ENCODE assay signal across 26 cellular contexts in genomic region chrX:150185766-150186165, GRCh38.
"Had no signal": no experiment of that assay in that cellular context is flagged by ENCODE, and none has a peak within 500 bp of the region (broad histone marks: within the 10 kb centered on the region; RNA-seq: fewer than 3 reads in every experiment).

No MANE protein-coding gene starts in this region.

- H3K4me2 ChIP-seq: smooth muscle cell had no signal

- H3K9me3 Mint-ChIP-seq: natural killer cell treated with Interleukin-12 subunit alpha and Interleukin-12 subunit beta and Interleukin-15 and Interleukin-18, amount 100 ng/mL, for 72 hours; stimulated activated memory B cell treated with anti-CD40 and anti-IgM and Interleukin-4, amounts not matched to agents 10 μg/mL and 1 μg/mL and 100 μg/mL, for 72 hours; stimulated activated naive CD8-positive, alpha-beta T cell treated with anti-CD3 and anti-CD28 coated beads, Interleukin-15, amount 100 ng/mL, for 72 hours had no signal

- H3K4me3 ChIP-seq: left ventricle myocardium inferior, lung, mucosa of descending colon, ovary, right atrium auricular region, right lobe of liver, smooth muscle cell, tibial nerve, upper lobe of right lung, uterus had no signal

- H3K4me1 Mint-ChIP-seq: immature natural killer cell; stimulated activated memory B cell treated with anti-CD40 and anti-IgM and Interleukin-4, amounts not matched to agents 10 μg/mL and 1 μg/mL and 100 μg/mL, for 72 hours had no signal

- H3K9me3 ChIP-seq: left ventricle myocardium inferior, mucosa of descending colon, ovary, right atrium auricular region, right lobe of liver, tibial nerve, upper lobe of right lung, uterus had no signal

- H3K27me3 ChIP-seq: ovary, right atrium auricular region, right lobe of liver, tibial nerve, upper lobe of right lung, uterus had no signal

- H3K27ac Mint-ChIP-seq: immature natural killer cell; naive thymus-derived CD4-positive, alpha-beta T cell; natural killer cell treated with Interleukin-12 subunit alpha and Interleukin-12 subunit beta and Interleukin-15 and Interleukin-18, amount 100 ng/mL, for 72 hours; stimulated activated memory B cell treated with anti-CD40 and anti-IgM and Interleukin-4, amounts not matched to agents 10 μg/mL and 1 μg/mL and 100 μg/mL, for 72 hours had no signal

- H3K4me1 ChIP-seq: left ventricle myocardium inferior, right atrium auricular region, right lobe of liver, tibial nerve, upper lobe of right lung, uterus had no signal

- H3K4me3 Mint-ChIP-seq: immature natural killer cell; naive thymus-derived CD4-positive, alpha-beta T cell; natural killer cell treated with Interleukin-12 subunit alpha and Interleukin-12 subunit beta and Interleukin-15 and Interleukin-18, amount 100 ng/mL, for 72 hours; stimulated activated memory B cell treated with anti-CD40 and anti-IgM and Interleukin-4, amounts not matched to agents 10 μg/mL and 1 μg/mL and 100 μg/mL, for 72 hours; stimulated activated naive CD8-positive, alpha-beta T cell treated with anti-CD3 and anti-CD28 coated beads, Interleukin-15, amount 100 ng/mL, for 72 hours had no signal

- H3K27me3 Mint-ChIP-seq: progenitor cell of endocrine pancreas; stimulated activated memory B cell treated with anti-CD40 and anti-IgM and Interleukin-4, amounts not matched to agents 10 μg/mL and 1 μg/mL and 100 μg/mL, for 72 hours; stimulated activated naive CD8-positive, alpha-beta T cell treated with anti-CD3 and anti-CD28 coated beads, Interleukin-15, amount 100 ng/mL, for 72 hours had no signal

- H3K36me3 Mint-ChIP-seq: immature natural killer cell; naive thymus-derived CD4-positive, alpha-beta T cell; natural killer cell treated with Interleukin-12 subunit alpha and Interleukin-12 subunit beta and Interleukin-15 and Interleukin-18, amount 100 ng/mL, for 72 hours; stimulated activated memory B cell treated with anti-CD40 and anti-IgM and Interleukin-4, amounts not matched to agents 10 μg/mL and 1 μg/mL and 100 μg/mL, for 72 hours had no signal

- FAIRE-seq: islet of Langerhans, kidney had no signal

- H3K27ac ChIP-seq: left ventricle myocardium inferior, ovary, right atrium auricular region, right lobe of liver, tibial nerve, upper lobe of right lung, uterus had no signal

- H3K36me3 ChIP-seq: left ventricle myocardium inferior, ovary, right atrium auricular region, right lobe of liver, tibial nerve, upper lobe of right lung, uterus had no signal

- DNase-seq: hypothalamus; immature natural killer cell; kidney; left ventricle myocardium inferior; midbrain; mucosa of descending colon; naive thymus-derived CD4-positive, alpha-beta T cell; ovary; right lobe of liver; stimulated activated CD4-positive, alpha-beta T cell treated with anti-CD3 and anti-CD28 coated beads, Interleukin-1b, Interleukin-23, amount 100 ng/mL, for 48 hours; stimulated activated CD4-positive, alpha-beta T cell treated with anti-CD3 and anti-CD28 coated beads, Interleukin-2, amount 100 ng/mL, for 48 hours; stimulated activated CD4-positive, alpha-beta T cell treated with anti-CD3 and anti-CD28 coated beads, Interleukin-4, amount 100 ng/mL, for 4 hours; stimulated activated CD8-positive, alpha-beta memory T cell treated with anti-CD3 and anti-CD28 coated beads, Interleukin-4, amount 100 ng/mL, for 48 hours; stimulated activated naive CD4-positive, alpha-beta T cell treated with Interleukin-2 at 50 U/mL for 16 hours; stimulated activated naive CD8-positive, alpha-beta T cell treated with anti-CD3 and anti-CD28 coated beads, Interleukin-15, amount 100 ng/mL, for 72 hours; substantia nigra; upper lobe of right lung; uterus had no signal
